8 cellular contexts compared by ENCODE assay signal in genomic region chr19:11881151-11881800, GRCh38. TPM values are rescaled to one million over a fixed set of nuclear protein-coding genes. Genes with fewer than 3 reads are reported as not detected.
DNase-seq lines count a peak whose midpoint lies in the region; ATAC-seq, FAIRE-seq and TF ChIP-seq lines count a peak whose summit lies in the region.

No MANE protein-coding gene starts in this region.

- no peaks in the 10 kb centered on the region for H4K20me1 ChIP-seq in KMS-11 (ENCODE audit: insufficient read depth)

- CTCF ChIA-PET in Caco-2 (lab: Charles Lee) (interaction anchor here (1.4 kb wide), 1 partner anchor 84 kb away, joined by 6 read pairs; no protein-coding TSS in a partner anchor), RWPE1 (lab: Yijun Ruan, JAX) (interaction anchor here (0.7 to 1.6 kb wide), 3 partner anchors 108 to 258 kb away, joined by 3 to 5 read pairs (median 3); no protein-coding TSS in a partner anchor)

- BruUV-seq in Caco-2 (replicated peaks; lab: Mats Ljungman, UMichigan), result no TSS peak

- H3K27me3 ChIP-seq in Caco-2 (replicated peaks; ENCODE audit: control insufficient read depth, insufficient read depth, low read length) (no peaks in the 10 kb centered on the region), KMS-11 (ENCODE audit: insufficient read depth, low read depth) (no peaks in the 10 kb centered on the region), parathyroid adenoma (ENCODE audit: control insufficient read depth, insufficient read depth, low read length) (no peaks in the 10 kb centered on the region), vagina (no peaks in the 10 kb centered on the region)

- no peak overlapping the region for H3K4me3 ChIP-seq in Caco-2 (ENCODE audit: low read depth, low read length)
- H3K4me3 ChIP-seq in KMS-11 (IDR thresholded peaks at IDR 0.05; ENCODE audit: insufficient read depth, low read depth, low read length), result no peak overlapping the region
- H3K4me3 ChIP-seq in parathyroid adenoma (ENCODE audit: low read depth, low read length), result peak overlapping the region; percentile 14
- H3K4me3 ChIP-seq in vagina, result no peak overlapping the region

- no peaks in the 10 kb centered on the region for H3K36me3 ChIP-seq in Caco-2 (ENCODE audit: control insufficient read depth, insufficient read depth, low read length)
- H3K36me3 ChIP-seq in KMS-11 (ENCODE audit: insufficient read depth), result no peaks in the 10 kb centered on the region
- H3K36me3 ChIP-seq in parathyroid adenoma (ENCODE audit: control insufficient read depth, insufficient read depth, low read length), result no peaks in the 10 kb centered on the region
- H3K36me3 ChIP-seq in vagina, result no peaks in the 10 kb centered on the region

- TF ChIP-seq CTCF in Caco-2 (IDR thresholded peaks at IDR 0.05; ENCODE audit: insufficient read depth in 1 of 2, low read depth in 1 of 2, low read length in 1 of 2, severe bottlenecking in 1 of 2, unreplicated experiment in 1 of 2) (peak; percentile 38 to 62), KMS-11 (conservative IDR thresholded peaks at IDR 0.05; ENCODE audit: low read depth, low read length) (peak; percentile 72), RWPE1 (conservative IDR thresholded peaks at IDR 0.05; ENCODE audit: low read depth) (peak; percentile 70), parathyroid adenoma (IDR thresholded peaks at IDR 0.05) (peak; percentile 84), vagina (IDR thresholded peaks at IDR 0.05) (peak in 2 of 3 experiments; percentile 62 to 69)

- no peaks in the 10 kb centered on the region for H3K4me1 Mint-ChIP-seq in Caco-2 (ENCODE audit: low read depth, unreplicated experiment)

- H2AFZ ChIP-seq in KMS-11 (ENCODE audit: low read depth), result no peak overlapping the region
- H2AFZ ChIP-seq in parathyroid adenoma, result no peak overlapping the region

- FAIRE-seq in frontal cortex (lab: Jason Lieb, UNC), result no peak

- POLR2A ChIA-PET in Caco-2 (lab: Charles Lee), result interaction anchor here (1.1 kb wide), 1 partner anchor 260 kb away, joined by 3 read pairs; no protein-coding TSS in a partner anchor
- POLR2A ChIA-PET in RWPE1 (lab: Yijun Ruan, JAX; ENCODE audit: low non-redundant PET), result no interaction called here

- H3K27ac Mint-ChIP-seq in Caco-2 (ENCODE audit: unreplicated experiment), result no peak overlapping the region

- H3K36me3 Mint-ChIP-seq in Caco-2 (ENCODE audit: insufficient read depth, unreplicated experiment), result no peaks in the 10 kb centered on the region

- no peak overlapping the region for H3K4me3 Mint-ChIP-seq in Caco-2 (ENCODE audit: unreplicated experiment)

- H3K9me3 ChIP-seq in Caco-2, result peaks cover 2% of the 10 kb centered on the region; the same call in 1 of the 2 replicates
- H3K9me3 ChIP-seq in parathyroid adenoma (ENCODE audit: control insufficient read depth, low read length), result no peaks in the 10 kb centered on the region
- H3K9me3 ChIP-seq in vagina, result no peaks in the 10 kb centered on the region

- H3K4me1 ChIP-seq in Caco-2, result no peaks in the 10 kb centered on the region
- no peaks in the 10 kb centered on the region for H3K4me1 ChIP-seq in KMS-11 (ENCODE audit: low read depth, poor library complexity, severe bottlenecking)
- peaks cover 6% of the 10 kb centered on the region for H3K4me1 ChIP-seq in parathyroid adenoma
- no peaks in the 10 kb centered on the region for H3K4me1 ChIP-seq in vagina

- peaks cover 38% of the 10 kb centered on the region for H3K9me3 Mint-ChIP-seq in Caco-2 (ENCODE audit: unreplicated experiment)

- no peak overlapping the region for H3K27ac ChIP-seq in KMS-11
- no peak overlapping the region for H3K27ac ChIP-seq in RWPE1
- H3K27ac ChIP-seq in parathyroid adenoma, result no peak overlapping the region
- H3K27ac ChIP-seq in vagina, result no peak overlapping the region

- H3K4me2 ChIP-seq in KMS-11 (no peak overlapping the region), parathyroid adenoma (ENCODE audit: low read length) (no peak overlapping the region)

- no peaks in the 10 kb centered on the region for H3K79me2 ChIP-seq in KMS-11 (ENCODE audit: insufficient read depth, low read depth)
- peaks cover 8% of the 10 kb centered on the region for H3K79me2 ChIP-seq in parathyroid adenoma

- ATAC-seq in GM19324 (IDR thresholded peaks at IDR 0.05; ENCODE audit: low FRiP score, unreplicated experiment), result no peak

- DNase-seq in Caco-2 (peak; percentile 41 to 58), RWPE1 (ENCODE audit: low spot score) (peak; percentile 46), frontal cortex (ENCODE audit: low spot score in 2 of 2) (peak; percentile 31 to 69), vagina (ENCODE audit: extremely low spot score in 2 of 2) (no peak)
- peak; percentile 35 for DNase-seq in activated effector memory CD4-positive, alpha-beta T cell treated with Interleukin-2 at 50 U/mL for 16 hours

- H3K9ac ChIP-seq in KMS-11 (no peak overlapping the region), parathyroid adenoma (no peak overlapping the region)

- no peaks in the 10 kb centered on the region for H3K27me3 Mint-ChIP-seq in Caco-2 (ENCODE audit: insufficient read depth, unreplicated experiment)

- no peak for TF ChIP-seq POLR2A in vagina (IDR thresholded peaks at IDR 0.05)

- intact Hi-C loops in Caco-2 (cut with micrococcal nuclease; ENCODE audit: unreplicated experiment), result loop anchor here (1.0 to 5.0 kb wide), 3 partner anchors 40 to 259 kb away; partner anchors contain the start of genes ZNF20 and ZNF433
- intact Hi-C loops in vagina (cut with DNase I), result no loop called here

RNA-seq across cellular contexts. Expression of gene ZNF69, which starts 6.3 kb away (rescaled TPM):
- 6.4 and 7.5 TPM in 2 replicates for total RNA-seq in Caco-2 (2022)
- 17.9 TPM for total RNA-seq in frontal cortex
- 12.3 TPM for total RNA-seq in vagina

RNA-seq across cellular contexts. Expression of gene ZNF439, which starts 32.8 kb away (rescaled TPM):
- total RNA-seq in Caco-2 (2022), result 2.3 and 3.1 TPM in 2 replicates
- 38.3 TPM for total RNA-seq in frontal cortex
- total RNA-seq in vagina, result 5.9 TPM

RNA-seq across cellular contexts. Expression of gene ZNF700, which starts 43.6 kb away (rescaled TPM):
- total RNA-seq in Caco-2 (2022), result 8.5 and 9.7 TPM in 2 replicates
- total RNA-seq in frontal cortex, result 13.5 TPM
- total RNA-seq in vagina, result 14.7 TPM

Comparison
In these comparisons a context has a peak if more than half of its experiments do, and no peak if none do; other contexts are left out.
1. DNase-seq: peak in Caco-2 (2 of 2), RWPE1 (single experiment), activated effector memory CD4-positive, alpha-beta T cell treated with Interleukin-2 at 50 U/mL for 16 hours (single experiment) and frontal cortex (2 of 2); none in vagina (0 of 2).
2. Peak in every context shown above with its lines, with median percentiles within 50 percentile points of each other: CTCF ChIP-seq.